Comparison of ENCODE assay signal across 19 cellular contexts in the genomic region with DNA sequence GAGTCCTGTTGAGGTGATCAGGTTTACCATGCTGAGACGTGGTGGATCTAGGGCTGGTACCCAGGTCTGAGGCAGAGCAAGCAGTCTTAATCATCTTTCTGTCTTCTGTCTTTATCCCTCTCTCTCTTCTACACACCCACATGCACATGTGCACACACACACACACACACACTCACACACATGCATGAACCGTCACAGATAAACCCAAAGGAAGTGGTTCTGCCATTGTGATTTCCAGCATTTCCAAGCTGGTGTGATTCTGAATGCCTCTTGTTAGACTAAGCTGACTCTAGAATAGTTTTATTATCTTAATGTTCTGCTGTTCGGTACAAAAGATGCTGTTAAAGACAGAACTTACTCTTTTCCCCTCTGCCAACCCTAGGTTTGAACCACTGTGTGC.
A peak's percentile ranks its signal among the peaks of the same experiment; 100 is the strongest.
DNase-seq lines count a peak whose midpoint lies in the region; ATAC-seq and TF ChIP-seq lines count a peak whose summit lies in the region.
"Had no signal": no experiment of that assay in that cellular context is flagged by ENCODE, and none has a peak within 500 bp of the region (broad histone marks: within the 10 kb centered on the region; RNA-seq: fewer than 3 reads in every experiment).

No MANE protein-coding gene starts in this region.

- POLR2A ChIA-PET in HEK293 (lab: Yijun Ruan, JAX): no interaction called here

- TF ChIP-seq EP300 in esophagus muscularis mucosa (IDR thresholded peaks at IDR 0.05): no peak

- peaks cover 11 to 19% (median 14%) of the 10 kb centered on the region in 10 experiments; a peak in 19 of 20 replicates for H3K4me1 ChIP-seq in BLaER1 treated with 17β-estradiol and CSF1 and Interleukin-3, amounts not matched to agents 10 nM and 100 nM
- H3K4me1 ChIP-seq in HEK293 (ENCODE audit: control insufficient read depth, insufficient read depth, low read length): no peaks in the 10 kb centered on the region
- no peaks in the 10 kb centered on the region for H3K4me1 ChIP-seq in esophagus muscularis mucosa
- H3K4me1 ChIP-seq: BE2C, Caco-2, HAP-1 had no signal

- TF ChIP-seq CTCF in HEK293 (tag by site-specific recombination; IDR thresholded peaks at IDR 0.05) (no peak), esophagus muscularis mucosa (IDR thresholded peaks at IDR 0.05) (no peak)

- no peak for TF ChIP-seq POLR2A in esophagus muscularis mucosa (IDR thresholded peaks at IDR 0.05; ENCODE audit: low read depth)

- no peak overlapping the region for H3K9ac ChIP-seq in BLaER1 treated with 17β-estradiol and CSF1 and Interleukin-3, amounts not matched to agents 10 nM and 100 nM
- H3K9ac ChIP-seq: KMS-11 had no signal

- no peaks in the 10 kb centered on the region for H3K27me3 ChIP-seq in BLaER1 treated with 17β-estradiol and CSF1 and Interleukin-3, amounts not matched to agents 10 nM and 100 nM
- no peaks in the 10 kb centered on the region for H3K27me3 ChIP-seq in esophagus muscularis mucosa
- H3K27me3 ChIP-seq: BE2C had no signal

- H3K27ac ChIP-seq in BLaER1 treated with 17β-estradiol and CSF1 and Interleukin-3, amounts not matched to agents 10 nM and 100 nM: peak overlapping the region in 1 of 11 experiments; percentile 35; a peak in 2 of 22 replicates
- H3K27ac ChIP-seq in HEK293 (ENCODE audit: extremely low read depth, low read depth, low read length) (no peak overlapping the region), esophagus muscularis mucosa (replicated peaks in 1 of 4) (no peak overlapping the region)
- H3K27ac ChIP-seq: KMS-11 had no signal

- peak overlapping the region in 8 of 11 experiments; percentile 25 to 56 (median 38); a peak in 13 of 22 replicates for H3K4me2 ChIP-seq in BLaER1 treated with 17β-estradiol and CSF1 and Interleukin-3, amounts not matched to agents 10 nM and 100 nM
- H3K4me2 ChIP-seq: KMS-11 had no signal

- CTCF ChIA-PET in HEK293 (lab: Yijun Ruan, JAX): interaction anchor here (0.5 to 1.1 kb wide), 2 partner anchors 53 to 756 kb away, joined by 3 to 4 read pairs; no protein-coding TSS in a partner anchor

- H4K20me1 ChIP-seq in BLaER1 treated with 17β-estradiol and CSF1 and Interleukin-3, amounts not matched to agents 10 nM and 100 nM: no peaks in the 10 kb centered on the region

- DNase-seq in MV-4-11 (lab: John Stamatoyannopoulos, UW): peak; percentile 75
- DNase-seq in esophagus muscularis mucosa (ENCODE audit: extremely low spot score): peak; percentile 37
- no peak for DNase-seq in NCI-H446 (lab: John Stamatoyannopoulos, UW)
- DNase-seq: ACHN; BE2C; Caco-2; CD8-positive, alpha-beta memory T cell; DND-41; GF-D8; GOT3; HFFc6; IMR-90 had no signal

- no peak for ATAC-seq in HG03342 (IDR thresholded peaks at IDR 0.05; ENCODE audit: unreplicated experiment)
- no peak for ATAC-seq in GM21825 (IDR thresholded peaks at IDR 0.05; ENCODE audit: unreplicated experiment)
- no peak for ATAC-seq in HG03442 (IDR thresholded peaks at IDR 0.05; ENCODE audit: unreplicated experiment)

- 85% methylated on average over 3 of the region's 3 CpGs for WGBS in esophagus muscularis mucosa

- no peak overlapping the region for H3K4me3 ChIP-seq in BLaER1 treated with 17β-estradiol and CSF1 and Interleukin-3, amounts not matched to agents 10 nM and 100 nM
- H3K4me3 ChIP-seq in HEK293 (ENCODE audit: low read depth, low read length): no peak overlapping the region
- no peak overlapping the region for H3K4me3 ChIP-seq in esophagus muscularis mucosa
- H3K4me3 ChIP-seq: HAP-1 had no signal

- H3K36me3 ChIP-seq in BLaER1 treated with 17β-estradiol and CSF1 and Interleukin-3, amounts not matched to agents 10 nM and 100 nM: no peaks in the 10 kb centered on the region
- no peaks in the 10 kb centered on the region for H3K36me3 ChIP-seq in HEK293 (ENCODE audit: control insufficient read depth in 2 of 2, insufficient read depth in 1 of 2, low read length in 2 of 2)
- no peaks in the 10 kb centered on the region for H3K36me3 ChIP-seq in esophagus muscularis mucosa
- H3K36me3 ChIP-seq: BE2C, HAP-1 had no signal

- intact Hi-C loops in esophagus muscularis mucosa (cut with DNase I): no loop called here

- peaks cover 0 to 23% (median 14%) of the 10 kb centered on the region in 11 experiments; a peak in 12 of 22 replicates for H3K9me3 ChIP-seq in BLaER1 treated with 17β-estradiol and CSF1 and Interleukin-3, amounts not matched to agents 10 nM and 100 nM (replicated peaks in 1 of 11)
- no peaks in the 10 kb centered on the region for H3K9me3 ChIP-seq in HEK293 (ENCODE audit: control insufficient read depth, insufficient read depth, low read depth, low read length)
- H3K9me3 ChIP-seq in esophagus muscularis mucosa: no peaks in the 10 kb centered on the region
- H3K9me3 ChIP-seq: BE2C, HAP-1 had no signal

TF ChIP-seq in HEK293, 187 proteins besides CTCF, POLR2A, EP300 and RAD21:
- TF ChIP-seq ZNF747 (tag by site-specific recombination; IDR thresholded peaks at IDR 0.05): no peak
- TF ChIP-seq, protein P1, sequence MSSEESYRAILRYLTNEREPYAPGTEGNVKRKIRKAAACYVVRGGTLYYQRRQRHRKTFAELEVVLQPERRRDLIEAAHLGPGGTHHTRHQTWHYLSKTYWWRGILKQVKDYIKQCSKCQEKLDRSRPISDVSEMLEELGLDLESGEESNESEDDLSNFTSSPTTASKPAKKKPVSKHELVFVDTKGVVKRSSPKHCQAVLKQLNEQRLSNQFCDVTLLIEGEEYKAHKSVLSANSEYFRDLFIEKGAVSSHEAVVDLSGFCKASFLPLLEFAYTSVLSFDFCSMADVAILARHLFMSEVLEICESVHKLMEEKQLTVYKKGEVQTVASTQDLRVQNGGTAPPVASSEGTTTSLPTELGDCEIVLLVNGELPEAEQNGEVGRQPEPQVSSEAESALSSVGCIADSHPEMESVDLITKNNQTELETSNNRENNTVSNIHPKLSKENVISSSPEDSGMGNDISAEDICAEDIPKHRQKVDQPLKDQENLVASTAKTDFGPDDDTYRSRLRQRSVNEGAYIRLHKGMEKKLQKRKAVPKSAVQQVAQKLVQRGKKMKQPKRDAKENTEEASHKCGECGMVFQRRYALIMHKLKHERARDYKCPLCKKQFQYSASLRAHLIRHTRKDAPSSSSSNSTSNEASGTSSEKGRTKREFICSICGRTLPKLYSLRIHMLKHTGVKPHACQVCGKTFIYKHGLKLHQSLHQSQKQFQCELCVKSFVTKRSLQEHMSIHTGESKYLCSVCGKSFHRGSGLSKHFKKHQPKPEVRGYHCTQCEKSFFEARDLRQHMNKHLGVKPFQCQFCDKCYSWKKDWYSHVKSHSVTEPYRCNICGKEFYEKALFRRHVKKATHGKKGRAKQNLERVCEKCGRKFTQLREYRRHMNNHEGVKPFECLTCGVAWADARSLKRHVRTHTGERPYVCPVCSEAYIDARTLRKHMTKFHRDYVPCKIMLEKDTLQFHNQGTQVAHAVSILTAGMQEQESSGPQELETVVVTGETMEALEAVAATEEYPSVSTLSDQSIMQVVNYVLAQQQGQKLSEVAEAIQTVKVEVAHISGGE (tag by site-specific recombination; conservative IDR thresholded peaks at IDR 0.05; ENCODE audit: low read depth): no peak
- TF ChIP-seq, protein P2, sequence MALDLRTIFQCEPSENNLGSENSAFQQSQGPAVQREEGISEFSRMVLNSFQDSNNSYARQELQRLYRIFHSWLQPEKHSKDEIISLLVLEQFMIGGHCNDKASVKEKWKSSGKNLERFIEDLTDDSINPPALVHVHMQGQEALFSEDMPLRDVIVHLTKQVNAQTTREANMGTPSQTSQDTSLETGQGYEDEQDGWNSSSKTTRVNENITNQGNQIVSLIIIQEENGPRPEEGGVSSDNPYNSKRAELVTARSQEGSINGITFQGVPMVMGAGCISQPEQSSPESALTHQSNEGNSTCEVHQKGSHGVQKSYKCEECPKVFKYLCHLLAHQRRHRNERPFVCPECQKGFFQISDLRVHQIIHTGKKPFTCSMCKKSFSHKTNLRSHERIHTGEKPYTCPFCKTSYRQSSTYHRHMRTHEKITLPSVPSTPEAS (tag by site-specific recombination; IDR thresholded peaks at IDR 0.05): 0 out of 2 replicates have a peak, but pooled peaks have one; percentile 32

Comparison
In these comparisons a context has a peak if more than half of its experiments do, and no peak if none do; other contexts are left out.
1. DNase-seq: peak in MV-4-11 (single experiment) and esophagus muscularis mucosa (single experiment); none in NCI-H446 (0 of 2).